Comparison of ENCODE assay signal across 21 cellular contexts in the genomic region with DNA sequence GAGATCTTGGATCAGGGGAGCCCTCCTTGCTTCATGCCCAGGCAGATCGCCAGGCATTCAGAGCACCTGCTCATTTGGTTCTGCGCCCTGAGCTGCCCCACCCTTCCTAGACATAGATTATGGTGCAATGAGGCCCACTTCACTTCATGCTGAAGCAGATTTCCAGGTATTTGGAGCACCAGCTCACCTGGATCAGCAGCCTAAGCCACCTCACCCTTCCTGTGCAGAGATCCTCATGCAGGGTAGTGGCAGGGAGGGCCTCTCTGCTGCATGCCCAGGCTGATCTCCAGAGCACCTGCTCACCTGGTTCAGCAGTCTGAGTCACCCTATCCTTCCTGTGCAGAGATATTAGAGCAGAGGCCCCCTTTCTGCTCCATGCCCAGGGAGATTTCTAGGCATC.
DNase-seq lines count a peak whose midpoint lies in the region; ATAC-seq and TF ChIP-seq lines count a peak whose summit lies in the region.
"Had no signal": no experiment of that assay in that cellular context is flagged by ENCODE, and none has a peak within 500 bp of the region (broad histone marks: within the 10 kb centered on the region; RNA-seq: fewer than 3 reads in every experiment).

No MANE protein-coding gene starts in this region.

- ATAC-seq in left lung (peak; percentile 59), HG03025 (IDR thresholded peaks at IDR 0.05; ENCODE audit: low FRiP score, unreplicated experiment) (no peak)

- H3K9me3 ChIP-seq in SU-DHL-6 (ENCODE audit: insufficient read depth, low read length) (peaks cover 8% of the 10 kb centered on the region; the same call in 1 of the 2 replicates), left lung (no peaks in the 10 kb centered on the region)
- H3K9me3 ChIP-seq: BE2C, SJCRH30 had no signal

- H3K4me1 ChIP-seq in left lung: no peaks in the 10 kb centered on the region
- H3K4me1 ChIP-seq: BE2C, SJCRH30 had no signal

- H3K27me3 ChIP-seq in SU-DHL-6 (ENCODE audit: low read length): no peaks in the 10 kb centered on the region
- H3K27me3 ChIP-seq in left lung: no peaks in the 10 kb centered on the region
- H3K27me3 ChIP-seq: BE2C, SJCRH30 had no signal

- no peak for TF ChIP-seq CTCF in SU-DHL-6 (IDR thresholded peaks at IDR 0.05; ENCODE audit: insufficient read depth, low read length, poor library complexity, severe bottlenecking)
- TF ChIP-seq CTCF in left lung (IDR thresholded peaks at IDR 0.05): no peak

- no peak overlapping the region for H3K4me2 ChIP-seq in SU-DHL-6 (ENCODE audit: low read depth, low read length, poor library complexity, severe bottlenecking)

- no peaks in the 10 kb centered on the region; the same call in 1 of the 2 replicates for H3F3A ChIP-seq in SU-DHL-6 (ENCODE audit: insufficient read depth)

- intact Hi-C loops in left lung (cut with DNase I): no loop called here

- H3K79me2 ChIP-seq in SU-DHL-6 (ENCODE audit: insufficient read depth, low read length): no peaks in the 10 kb centered on the region

- H3K9ac ChIP-seq in SU-DHL-6 (ENCODE audit: low read length): no peak overlapping the region

- peak; percentile 5 for DNase-seq in DMS153 (lab: John Stamatoyannopoulos, UW)
- no peak for DNase-seq in DMS153 treated with DMSO at 0.1 percent for 48 hours (lab: John Stamatoyannopoulos, UW; ENCODE audit: unreplicated experiment)
- DNase-seq in DMS53 treated with DMSO at 0.1 percent for 48 hours (lab: John Stamatoyannopoulos, UW; ENCODE audit: unreplicated experiment): peak; percentile 15
- peak; percentile 11 to 30 for DNase-seq in left lung
- DNase-seq in OCI-M1 (lab: John Stamatoyannopoulos, UW): no peak
- no peak for DNase-seq in caudate nucleus (lab: John Stamatoyannopoulos, UW)
- DNase-seq: BE2C; CD4-positive, alpha-beta T cell; GDM1; H7; IMR-90; Karpas-422; MM.1S; NCI-H187; NCI-H510A treated with DMSO at 0.1 percent for 48 hours; RPMI8226; SJCRH30; SW 1271 had no signal

- no peaks in the 10 kb centered on the region for H4K20me1 ChIP-seq in SU-DHL-6 (ENCODE audit: low read depth, low read length)

- H3K27ac ChIP-seq in SU-DHL-6 (ENCODE audit: low read depth, low read length): no peak overlapping the region
- no peak overlapping the region for H3K27ac ChIP-seq in left lung
- H3K27ac ChIP-seq in caudate nucleus (ENCODE audit: low read depth, low read length): no peak overlapping the region
- H3K27ac ChIP-seq: 22Rv1, SJCRH30 had no signal

- H3K4me3 ChIP-seq in SU-DHL-6 (ENCODE audit: insufficient read depth, low read length, poor library complexity, severe bottlenecking): no peak overlapping the region
- H3K4me3 ChIP-seq in left lung: no peak overlapping the region
- H3K4me3 ChIP-seq: SJCRH30 had no signal

- H3K9me2 ChIP-seq in SU-DHL-6 (replicated peaks; ENCODE audit: insufficient read depth, low read length): no peaks in the 10 kb centered on the region

- H2AFZ ChIP-seq in SU-DHL-6 (ENCODE audit: low read depth, low read length, severe bottlenecking): peak overlapping the region; percentile 23

- H3K36me3 ChIP-seq in SU-DHL-6 (ENCODE audit: low read length) (no peaks in the 10 kb centered on the region), left lung (no peaks in the 10 kb centered on the region)
- H3K36me3 ChIP-seq: BE2C, SJCRH30 had no signal

Comparison
In these comparisons a context has a peak if more than half of its experiments do, and no peak if none do; other contexts are left out.
1. DNase-seq: peak in DMS153 (single experiment), DMS53 treated with DMSO at 0.1 percent for 48 hours (single experiment) and left lung (2 of 2); none in DMS153 treated with DMSO at 0.1 percent for 48 hours (single experiment), OCI-M1 (single experiment) and caudate nucleus (0 of 61).